In genomic region chr11:33319965-33320813, GRCh38 we compare ENCODE assay signal across 19 cellular contexts. TPM values are rescaled to one million over a fixed set of nuclear protein-coding genes. Genes with fewer than 3 reads are reported as not detected.
DNase-seq lines count a peak whose midpoint lies in the region; ATAC-seq, FAIRE-seq and TF ChIP-seq lines count a peak whose summit lies in the region.
"Had no signal": no experiment of that assay in that cellular context is flagged by ENCODE, and none has a peak within 500 bp of the region (broad histone marks: within the 10 kb centered on the region; RNA-seq: fewer than 3 reads in every experiment).

No MANE protein-coding gene starts in this region.

- DNase-seq in cardiac muscle cell (ENCODE audit: low read depth in 1 of 2, low spot score in 1 of 2) (peak in 1 of 2 donors; percentile 27), Right ventricle myocardium inferior (ENCODE audit: missing footprints) (no peak), small intestine (peak; percentile 25), NK-92 (lab: John Stamatoyannopoulos, UW; ENCODE audit: unreplicated experiment) (no peak), NCI-H446 treated with DMSO at 0.1 percent for 48 hours (lab: John Stamatoyannopoulos, UW) (no peak)
- DNase-seq: 8988T; activated gamma-delta T cell treated with Interleukin-2 at 50 U/mL for 16 hours; CD4-positive, alpha-beta memory T cell; dermis blood vessel endothelial cell; NCI-H1092 treated with DMSO at 0.1 percent for 48 hours; PC-3; retina; stimulated activated CD4-positive, alpha-beta T cell treated with anti-CD3 and anti-CD28 coated beads, Interleukin-1b, Interleukin-23, amount 100 ng/mL, for 48 hours; T-helper 1 cell had no signal

- H3K27ac ChIP-seq in cardiac muscle cell (peak overlapping the region; percentile 90), duodenal mucosa (ENCODE audit: low read depth, low read length) (no peak overlapping the region), small intestine (ENCODE audit: low read depth in 1 of 2, low read length in 1 of 2) (peak overlapping the region; percentile 52 to 79)
- H3K27ac ChIP-seq: ascending aorta had no signal

- peaks cover 15% of the 10 kb centered on the region for H4K20me1 ChIP-seq in Loucy (ENCODE audit: insufficient read depth, low read length, poor library complexity, severe bottlenecking)

- H3K9me2 ChIP-seq in Loucy (replicated peaks; ENCODE audit: low read depth, low read length), result no peaks in the 10 kb centered on the region

- intact Hi-C loops in Right ventricle myocardium inferior (cut with DNase I), result no loop called here

- TF ChIP-seq CTCF in cardiac muscle cell (IDR thresholded peaks at IDR 0.05; ENCODE audit: low read depth, low read length) (no peak), Loucy (conservative IDR thresholded peaks at IDR 0.05; ENCODE audit: low read length) (peak; percentile 35)

- H3K4me2 ChIP-seq in Loucy (ENCODE audit: low read depth, low read length, poor library complexity, severe bottlenecking), result no peak overlapping the region

- no peak for FAIRE-seq in small intestine (lab: Jason Lieb, UNC)

- ATAC-seq in Right ventricle myocardium inferior (no peak), HG03025 (IDR thresholded peaks at IDR 0.05; ENCODE audit: low FRiP score, unreplicated experiment) (no peak)
- ATAC-seq: left lobe of liver, PC-3 had no signal

- no peaks in the 10 kb centered on the region for H3K9me3 ChIP-seq in cardiac muscle cell (ENCODE audit: low read depth)
- H3K9me3 ChIP-seq in Loucy (ENCODE audit: insufficient read depth, low read depth, low read length), result no peaks in the 10 kb centered on the region
- no peaks in the 10 kb centered on the region for H3K9me3 ChIP-seq in duodenal mucosa (ENCODE audit: control insufficient read depth in 1 of 2, low read length in 2 of 2)
- H3K9me3 ChIP-seq in small intestine (ENCODE audit: control insufficient read depth, low read depth), result no peaks in the 10 kb centered on the region
- H3K9me3 ChIP-seq: ascending aorta had no signal

- no peak overlapping the region for H3K4me3 ChIP-seq in cardiac muscle cell
- no peak overlapping the region for H3K4me3 ChIP-seq in Loucy (ENCODE audit: low read length, poor library complexity, severe bottlenecking)
- peak overlapping the region; percentile 25 to 45 for H3K4me3 ChIP-seq in duodenal mucosa (ENCODE audit: low read depth in 1 of 2, low read length in 2 of 2)
- H3K4me3 ChIP-seq in small intestine (ENCODE audit: low read depth in 1 of 2, low read length in 2 of 2), result no peak overlapping the region
- H3K4me3 ChIP-seq: ascending aorta had no signal

- 4 to 26% (median 9%) methylated on average over 1 of the region's 1 CpG for WGBS in small intestine, 3 donors

- no peaks in the 10 kb centered on the region for H3K27me3 ChIP-seq in cardiac muscle cell
- H3K27me3 ChIP-seq in Loucy (ENCODE audit: insufficient read depth, low read length, poor library complexity, severe bottlenecking), result no peaks in the 10 kb centered on the region
- H3K27me3 ChIP-seq in duodenal mucosa (ENCODE audit: control insufficient read depth in 1 of 2, insufficient read depth in 2 of 2, low read length in 2 of 2), result no peaks in the 10 kb centered on the region
- no peaks in the 10 kb centered on the region for H3K27me3 ChIP-seq in small intestine (ENCODE audit: control insufficient read depth in 2 of 2, insufficient read depth in 2 of 2, low read length in 2 of 2)
- H3K27me3 ChIP-seq: ascending aorta had no signal

- H3F3A ChIP-seq in Loucy (ENCODE audit: low read depth), result no peaks in the 10 kb centered on the region

- H3K9ac ChIP-seq in Loucy (ENCODE audit: low read depth, low read length, poor library complexity, severe bottlenecking), result no peak overlapping the region
- H3K9ac ChIP-seq in duodenal mucosa (ENCODE audit: low read depth in 1 of 2, low read length in 2 of 2), result no peak overlapping the region

- H3K79me2 ChIP-seq in Loucy (ENCODE audit: insufficient read depth, low read length), result peaks cover 74% of the 10 kb centered on the region

- H2AFZ ChIP-seq in Loucy (ENCODE audit: low read length), result no peak overlapping the region

- H3K36me3 ChIP-seq in cardiac muscle cell (no peaks in the 10 kb centered on the region), Loucy (ENCODE audit: insufficient read depth, low read length) (no peaks in the 10 kb centered on the region), duodenal mucosa (ENCODE audit: control insufficient read depth in 1 of 2, insufficient read depth in 2 of 2, low read length in 2 of 2) (no peaks in the 10 kb centered on the region), small intestine (ENCODE audit: control insufficient read depth in 2 of 2, insufficient read depth in 2 of 2, low read length in 2 of 2) (no peaks in the 10 kb centered on the region)
- H3K36me3 ChIP-seq: ascending aorta had no signal

- peaks cover 88% of the 10 kb centered on the region for H3K4me1 ChIP-seq in cardiac muscle cell (ENCODE audit: low read depth)
- H3K4me1 ChIP-seq in Loucy (ENCODE audit: insufficient read depth, low read length, poor library complexity, severe bottlenecking), result peaks cover 18% of the 10 kb centered on the region
- H3K4me1 ChIP-seq in duodenal mucosa (ENCODE audit: control insufficient read depth in 1 of 2, insufficient read depth in 2 of 2, low read length in 2 of 2), result peaks cover 29 to 39% of the 10 kb centered on the region in 2 donors
- H3K4me1 ChIP-seq in small intestine (ENCODE audit: control insufficient read depth in 2 of 2, insufficient read depth in 1 of 2, low read depth in 1 of 2, low read length in 1 of 2), result peaks cover 3 to 21% of the 10 kb centered on the region in 2 donors

RNA-seq across cellular contexts. Expression of gene KIAA1549L, which starts 55.7 kb away (rescaled TPM):
- 4.4 and 5.5 TPM in 2 replicates for total RNA-seq in cardiac muscle cell
- polyA plus RNA-seq in cardiac muscle cell, result 0.60 and 1.9 TPM in 2 replicates
- total RNA-seq in Right ventricle myocardium inferior, result 0.08 TPM
- polyA plus RNA-seq in small intestine, result under 1 TPM in 2 of 3 donors, not detected in 1; under 0.01 to 0.34 TPM
- total RNA-seq: ascending aorta; CD4-positive, alpha-beta memory T cell had no signal
- polyA plus RNA-seq: CD4-positive, alpha-beta memory T cell had no signal

Comparison
In these comparisons a context has a peak if more than half of its experiments do, and no peak if none do; other contexts are left out.
1. H3K4me3 ChIP-seq: peak in duodenal mucosa (2 of 2); none in cardiac muscle cell (single experiment), Loucy (single experiment) and small intestine (0 of 2).